8 cellular contexts compared by ENCODE assay signal in the genomic region with DNA sequence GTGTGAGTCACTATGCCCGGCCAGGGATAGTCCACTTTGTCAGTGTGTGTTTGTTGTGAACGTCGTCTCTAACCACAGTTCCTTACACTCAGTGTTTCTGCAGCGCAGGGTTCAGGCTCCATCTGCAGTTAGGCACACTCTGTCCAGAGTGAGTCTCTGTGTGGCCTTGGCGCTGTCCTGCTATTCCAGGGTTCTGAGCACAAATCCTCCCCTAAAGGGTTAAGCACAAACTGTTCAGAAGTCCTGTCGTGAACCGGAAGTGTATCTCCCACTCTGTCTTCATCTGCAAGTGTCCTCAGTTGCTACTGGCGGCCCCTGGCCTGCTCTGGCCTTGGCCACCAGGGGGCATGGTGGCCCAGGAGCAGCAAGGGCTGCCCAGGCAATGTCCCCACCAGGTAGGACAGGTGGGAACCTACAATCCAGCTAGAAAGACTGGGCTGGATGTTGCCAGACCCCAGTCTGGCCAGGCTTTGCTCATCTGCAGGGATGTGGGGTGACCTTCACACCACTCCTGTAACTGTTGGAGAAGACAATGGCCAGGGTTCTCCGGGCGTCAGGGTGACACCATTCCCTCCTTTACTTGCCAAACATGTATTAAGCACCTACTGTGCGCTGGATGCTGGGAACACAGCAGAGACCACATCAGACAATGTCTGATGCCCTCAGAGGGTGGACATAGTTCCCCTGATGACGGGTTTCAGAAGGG. TPM values are rescaled to one million over a fixed set of nuclear protein-coding genes. Genes with fewer than 3 reads are reported as not detected.
A peak's percentile ranks its signal among the peaks of the same experiment; 100 is the strongest.
DNase-seq lines count a peak whose midpoint lies in the region; ATAC-seq, FAIRE-seq and TF ChIP-seq lines count a peak whose summit lies in the region.

No MANE protein-coding gene starts in this region.

- H3K4me3 ChIP-seq in fibroblast of villous mesenchyme (ENCODE audit: low read depth, low read length) (no peak overlapping the region), pancreas (no peak overlapping the region), transverse colon (peak overlapping the region in 1 of 4 donors; percentile 6)

- TF ChIP-seq POLR2A in transverse colon (IDR thresholded peaks at IDR 0.05), result no peak

- H3K9me3 Mint-ChIP-seq in activated T-helper 1 cell treated with anti-CD3 and anti-CD28 coated beads, Interleukin-12 subunit alpha, Interleukin-12 subunit beta, Interleukin-2, Interleukin-4 antibody, amounts not matched to agents 30 ng/mL and 10 ng/mL and 1 ng/mL, durations not matched to agents 14 hours and 24 hours and 36 hours, result no peaks in the 10 kb centered on the region

- ATAC-seq in GM19372 (IDR thresholded peaks at IDR 0.05; ENCODE audit: low read depth, unreplicated experiment) (peak; percentile 84), pancreas (peak; percentile 85 to 93 (median 90))

- no peak for TF ChIP-seq EP300 in transverse colon (IDR thresholded peaks at IDR 0.05; ENCODE audit: low read depth)

- peak; percentile 92 for TF ChIP-seq CTCF in fibroblast of villous mesenchyme (IDR thresholded peaks at IDR 0.05; ENCODE audit: insufficient read depth, low read depth, low read length)
- peak; percentile 92 to 96 (median 94) for TF ChIP-seq CTCF in pancreas (IDR thresholded peaks at IDR 0.05)
- TF ChIP-seq CTCF in transverse colon (IDR thresholded peaks at IDR 0.05), result peak; percentile 95 to 98 (median 97)

- H3K27ac ChIP-seq in pancreas (no peak overlapping the region), transverse colon (peak overlapping the region; percentile 45 to 73 (median 66))

- 26 to 29% methylated on average over 12 of the region's 12 CpGs for WGBS in pancreas, 2 donors
- WGBS in transverse colon (ENCODE audit: low coverage in 1 of 2), 2 donors, result 20 to 38% methylated on average over 7 to 11 of the region's 12 CpGs

- H3K27ac Mint-ChIP-seq in activated T-helper 1 cell treated with anti-CD3 and anti-CD28 coated beads, Interleukin-12 subunit alpha, Interleukin-12 subunit beta, Interleukin-2, Interleukin-4 antibody, amounts not matched to agents 30 ng/mL and 10 ng/mL and 1 ng/mL, durations not matched to agents 14 hours and 24 hours and 36 hours, result no peak overlapping the region

- peak overlapping the region; percentile 55 for H3K4me3 Mint-ChIP-seq in activated T-helper 1 cell treated with anti-CD3 and anti-CD28 coated beads, Interleukin-12 subunit alpha, Interleukin-12 subunit beta, Interleukin-2, Interleukin-4 antibody, amounts not matched to agents 30 ng/mL and 10 ng/mL and 1 ng/mL, durations not matched to agents 14 hours and 24 hours and 36 hours

- no peaks in the 10 kb centered on the region for H3K27me3 ChIP-seq in pancreas
- no peaks in the 10 kb centered on the region for H3K27me3 ChIP-seq in transverse colon

- no peaks in the 10 kb centered on the region for H3K27me3 Mint-ChIP-seq in activated T-helper 1 cell treated with anti-CD3 and anti-CD28 coated beads, Interleukin-12 subunit alpha, Interleukin-12 subunit beta, Interleukin-2, Interleukin-4 antibody, amounts not matched to agents 30 ng/mL and 10 ng/mL and 1 ng/mL, durations not matched to agents 14 hours and 24 hours and 36 hours (ENCODE audit: insufficient read depth)

- H3K9me3 ChIP-seq in pancreas, result no peaks in the 10 kb centered on the region
- H3K9me3 ChIP-seq in transverse colon, result no peaks in the 10 kb centered on the region

- DNase-seq in C1 segment of cervical spinal cord (lab: John Stamatoyannopoulos, UW), result peak in 10 of 14 donors; percentile 5 to 71 (median 22)
- peak; percentile 91 for DNase-seq in KBM-7
- peak; percentile 89 for DNase-seq in RCC 7860 (ENCODE audit: low spot score)
- peak; percentile 66 for DNase-seq in activated T-helper 1 cell treated with anti-CD3 and anti-CD28 coated beads, Interleukin-12 subunit alpha, Interleukin-12 subunit beta, Interleukin-2, Interleukin-4 antibody, amounts not matched to agents 30 ng/mL and 10 ng/mL and 1 ng/mL, durations not matched to agents 14 hours and 24 hours and 36 hours (ENCODE audit: low spot score)
- DNase-seq in fibroblast of villous mesenchyme (ENCODE audit: low read depth), result peak; percentile 80
- peak; percentile 62 to 89 (median 84) for DNase-seq in pancreas
- peak; percentile 86 for DNase-seq in transverse colon

- no peaks in the 10 kb centered on the region for H3K36me3 Mint-ChIP-seq in activated T-helper 1 cell treated with anti-CD3 and anti-CD28 coated beads, Interleukin-12 subunit alpha, Interleukin-12 subunit beta, Interleukin-2, Interleukin-4 antibody, amounts not matched to agents 30 ng/mL and 10 ng/mL and 1 ng/mL, durations not matched to agents 14 hours and 24 hours and 36 hours (ENCODE audit: low read depth)

- peaks cover 14% of the 10 kb centered on the region for H3K4me1 Mint-ChIP-seq in activated T-helper 1 cell treated with anti-CD3 and anti-CD28 coated beads, Interleukin-12 subunit alpha, Interleukin-12 subunit beta, Interleukin-2, Interleukin-4 antibody, amounts not matched to agents 30 ng/mL and 10 ng/mL and 1 ng/mL, durations not matched to agents 14 hours and 24 hours and 36 hours (ENCODE audit: low read depth)

- FAIRE-seq in RCC 7860 (lab: Jason Lieb, UNC), result peak; percentile 50
- no peak for FAIRE-seq in pancreas (lab: Jason Lieb, UNC)

- H3K36me3 ChIP-seq in pancreas (no peaks in the 10 kb centered on the region), transverse colon (no peaks in the 10 kb centered on the region)

- H3K4me1 ChIP-seq in pancreas (peaks cover 0 to 4% (median 4%) of the 10 kb centered on the region in 3 donors), transverse colon (peaks cover 7 to 34% (median 19%) of the 10 kb centered on the region in 4 donors)

- intact Hi-C loops in activated T-helper 1 cell treated with anti-CD3 and anti-CD28 coated beads, Interleukin-12 subunit alpha, Interleukin-12 subunit beta, Interleukin-2, Interleukin-4 antibody, amounts not matched to agents 30 ng/mL and 10 ng/mL and 1 ng/mL, durations not matched to agents 14 hours and 24 hours and 36 hours (cut with micrococcal nuclease), result loop anchor here (1.0 to 2.0 kb wide), 4 partner anchors 18 to 123 kb away; no protein-coding TSS in a partner anchor
- intact Hi-C loops in pancreas (cut with DNase I), result no loop called here
- intact Hi-C loops in transverse colon (cut with DNase I; ENCODE audit: low total_unique reads), result loop anchor here (2.0 kb wide), 1 partner anchor 126 kb away; no protein-coding TSS in a partner anchor

- in situ Hi-C loops in KBM-7 (cut with MboI; ENCODE audit: low pct_unique_long_range_greater_than_20kb, low sequenced_read_pairs) (no loop called here), transverse colon (cut with MboI; ENCODE audit: low pct_ligation_motif_present in 1 of 4, low pct_unique_long_range_greater_than_20kb in 1 of 4, low sequenced_read_pairs in 3 of 4) (loop anchor here in 3 of 4 donors (5.0 to 25.0 kb wide), 2 partner anchors 120 to 125 kb away; no protein-coding TSS in a partner anchor)

RNA-seq across cellular contexts. Expression of a gene that starts 38.6 kb away (rescaled TPM):
- total RNA-seq in activated T-helper 1 cell treated with anti-CD3 and anti-CD28 coated beads, Interleukin-12 subunit alpha, Interleukin-12 subunit beta, Interleukin-2, Interleukin-4 antibody, amounts not matched to agents 30 ng/mL and 10 ng/mL and 1 ng/mL, durations not matched to agents 14 hours and 24 hours and 36 hours, result 139 and 142 TPM in 2 replicates
- total RNA-seq in fibroblast of villous mesenchyme (44.5 and 57.0 TPM in 2 replicates), pancreas (10 to 100 TPM; 31.4 to 51.8 (median 41.8) TPM), transverse colon (100 to 1,000 TPM in 1 of 4 donors, 10 to 100 TPM in 3; 45.6 to 102 (median 65.7) TPM)
- 10 to 100 TPM; 11.9 to 13.1 TPM for polyA plus RNA-seq in pancreas

RNA-seq across cellular contexts. Expression of a gene that starts 46.2 kb away (rescaled TPM):
- 71.4 and 73.4 TPM in 2 replicates for total RNA-seq in activated T-helper 1 cell treated with anti-CD3 and anti-CD28 coated beads, Interleukin-12 subunit alpha, Interleukin-12 subunit beta, Interleukin-2, Interleukin-4 antibody, amounts not matched to agents 30 ng/mL and 10 ng/mL and 1 ng/mL, durations not matched to agents 14 hours and 24 hours and 36 hours
- 30.6 and 32.4 TPM in 2 replicates for total RNA-seq in fibroblast of villous mesenchyme
- 10 to 100 TPM; 22.6 to 38.8 (median 26.7) TPM for total RNA-seq in pancreas
- 10 to 100 TPM; 32.3 to 36.2 TPM for polyA plus RNA-seq in pancreas
- total RNA-seq in transverse colon, result 100 to 1,000 TPM in 1 of 4 donors, 10 to 100 TPM in 3; 59.1 to 214 (median 79.2) TPM

RNA-seq across cellular contexts. Expression of a gene that starts 46.5 kb away (rescaled TPM):
- total RNA-seq in activated T-helper 1 cell treated with anti-CD3 and anti-CD28 coated beads, Interleukin-12 subunit alpha, Interleukin-12 subunit beta, Interleukin-2, Interleukin-4 antibody, amounts not matched to agents 30 ng/mL and 10 ng/mL and 1 ng/mL, durations not matched to agents 14 hours and 24 hours and 36 hours, result 76.3 and 79.8 TPM in 2 replicates
- total RNA-seq in fibroblast of villous mesenchyme, result 22.5 and 27.4 TPM in 2 replicates
- total RNA-seq in pancreas, result 10 to 100 TPM; 14.6 to 24.6 (median 18.2) TPM
- 10 to 100 TPM; 42.8 to 50.3 TPM for polyA plus RNA-seq in pancreas
- total RNA-seq in transverse colon, result 100 to 1,000 TPM in 1 of 4 donors, 10 to 100 TPM in 3; 31.1 to 118 (median 66.5) TPM

Comparison
In these comparisons a context has a peak if more than half of its experiments do, and no peak if none do; other contexts are left out.
1. DNase-seq: peak in every context shown above with its lines; median percentile 91 in KBM-7; 89 in RCC 7860; 86 in transverse colon; 84 in pancreas; 80 in fibroblast of villous mesenchyme; 66 in activated T-helper 1 cell treated with anti-CD3 and anti-CD28 coated beads, Interleukin-12 subunit alpha, Interleukin-12 subunit beta, Interleukin-2, Interleukin-4 antibody, amounts not matched to agents 30 ng/mL and 10 ng/mL and 1 ng/mL, durations not matched to agents 14 hours and 24 hours and 36 hours; 22 in C1 segment of cervical spinal cord.
2. H3K27ac ChIP-seq: peak in transverse colon (4 of 4); none in pancreas (0 of 4).
3. intact Hi-C loops: an anchor here in activated T-helper 1 cell treated with anti-CD3 and anti-CD28 coated beads, Interleukin-12 subunit alpha, Interleukin-12 subunit beta, Interleukin-2, Interleukin-4 antibody, amounts not matched to agents 30 ng/mL and 10 ng/mL and 1 ng/mL, durations not matched to agents 14 hours and 24 hours and 36 hours (1.0 to 2.0 kb wide) and transverse colon (2.0 kb wide); none called in pancreas.
4. Peak in every context shown above with its lines, with median percentiles within 50 percentile points of each other: CTCF ChIP-seq.